In the genomic region with DNA sequence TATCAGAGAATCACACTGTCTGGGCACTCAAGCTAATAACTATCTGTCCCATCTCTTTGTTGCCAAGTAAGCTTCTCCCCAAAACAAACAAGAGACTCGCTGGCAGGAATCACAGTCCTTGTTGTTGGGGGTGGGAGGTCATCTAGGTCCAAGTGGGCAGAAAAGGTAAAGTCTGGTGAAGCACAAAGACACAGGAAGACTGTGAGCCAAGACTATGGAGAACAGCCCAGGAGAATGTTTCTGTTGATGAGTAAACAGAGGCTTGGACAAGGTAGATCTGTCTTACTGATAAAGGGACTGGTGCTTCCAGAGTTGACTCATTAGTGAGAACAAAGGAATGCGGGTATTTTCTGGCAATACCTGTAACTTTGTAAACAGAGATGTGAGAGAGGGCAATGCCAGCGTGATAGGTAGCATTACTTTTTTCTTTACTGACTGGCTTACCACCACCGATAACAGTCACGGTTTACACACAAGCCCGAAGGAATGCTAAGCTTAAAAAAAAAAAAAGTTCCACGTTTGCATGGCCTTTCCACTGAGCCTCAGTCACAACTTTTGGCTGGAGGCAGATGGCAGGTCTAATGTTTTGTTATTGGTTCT, we compare ENCODE assay signal across 12 cellular contexts. TPM values are rescaled to one million over a fixed set of nuclear protein-coding genes. Genes with fewer than 3 reads are reported as not detected.
A peak's percentile ranks its signal among the peaks of the same experiment; 100 is the strongest.
DNase-seq lines count a peak whose midpoint lies in the region; ATAC-seq and TF ChIP-seq lines count a peak whose summit lies in the region.
"Had no signal": no experiment of that assay in that cellular context is flagged by ENCODE, and none has a peak within 500 bp of the region (broad histone marks: within the 10 kb centered on the region; RNA-seq: fewer than 3 reads in every experiment).

No MANE protein-coding gene starts in this region.

- TF ChIP-seq CTCF in AG04450 (IDR thresholded peaks at IDR 0.05; ENCODE audit: low read depth, low read length) (no peak), LNCaP clone FGC (IDR thresholded peaks at IDR 0.05; ENCODE audit: control insufficient read depth, extremely low read depth, insufficient read depth) (no peak), choroid plexus epithelial cell (conservative IDR thresholded peaks at IDR 0.05; ENCODE audit: low read depth, low read length) (no peak)

- WGBS in right cardiac atrium: 76% methylated on average over 7 of the region's 7 CpGs

- CTCF ChIA-PET in AG04450 (lab: Charles Lee): interaction anchor here (0.5 to 1.3 kb wide), 6 partner anchors 10 to 1346 kb away, joined by 3 to 6 read pairs (median 4); partner anchors contain the start of gene MMD

- POLR2A ChIA-PET in AG04450 (lab: Yijun Ruan, JAX): interaction anchor here (0.7 to 2.9 kb wide), 6 partner anchors 10 to 484 kb away, joined by 3 to 36 read pairs (median 12); partner anchors contain the start of gene MMD

- DNase-seq in AG04450 (ENCODE audit: low read depth, low spot score) (no peak), LNCaP clone FGC (ENCODE audit: low read depth) (peak; percentile 99), choroid plexus epithelial cell (ENCODE audit: low read depth) (peak; percentile 59), mucosa of gallbladder (ENCODE audit: low spot score) (peak; percentile 67), NCI-H187 (lab: John Stamatoyannopoulos, UW) (no peak), right cardiac atrium (no peak)
- DNase-seq: activated naive CD4-positive, alpha-beta T cell treated with Interleukin-2 at 50 U/mL for 16 hours; MM.1S had no signal

- H3K27me3 ChIP-seq in AG04450 (ENCODE audit: control insufficient read depth, insufficient read depth, low read length) (no peaks in the 10 kb centered on the region), right cardiac atrium (ENCODE audit: control insufficient read depth, insufficient read depth) (no peaks in the 10 kb centered on the region)
- H3K27me3 ChIP-seq: right atrium auricular region had no signal

- ATAC-seq in GM18867 (IDR thresholded peaks at IDR 0.05; ENCODE audit: unreplicated experiment) (no peak), HG03095 (IDR thresholded peaks at IDR 0.05; ENCODE audit: unreplicated experiment) (no peak), right cardiac atrium (no peak)
- ATAC-seq: WTC11 had no signal

- H3K4me3 ChIP-seq in AG04450 (ENCODE audit: low read depth, low read length) (no peak overlapping the region), LNCaP clone FGC (ENCODE audit: low read depth, low read length) (no peak overlapping the region), choroid plexus epithelial cell (ENCODE audit: low read depth, low read length) (no peak overlapping the region), right cardiac atrium (ENCODE audit: low read length) (no peak overlapping the region)
- H3K4me3 ChIP-seq: right atrium auricular region had no signal

- H3K4me1 ChIP-seq in right cardiac atrium (ENCODE audit: control insufficient read depth, insufficient read depth, low read length): no peaks in the 10 kb centered on the region

- no peaks in the 10 kb centered on the region for H3K9me3 ChIP-seq in AG04450 (ENCODE audit: control insufficient read depth, insufficient read depth, low read length)
- no peaks in the 10 kb centered on the region for H3K9me3 ChIP-seq in right cardiac atrium (ENCODE audit: control insufficient read depth, low read length)
- H3K9me3 ChIP-seq: right atrium auricular region had no signal

- intact Hi-C loops in right cardiac atrium (cut with DNase I): loop anchor here in 1 of 4 donors (10.0 kb wide), 1 partner anchor 82 kb away; the partner anchor contains the start of gene SMIM36

- H3K27ac ChIP-seq in AG04450 (ENCODE audit: low read depth, low read length) (peak overlapping the region; percentile 95), right cardiac atrium (ENCODE audit: low read length) (no peak overlapping the region)
- H3K27ac ChIP-seq: right atrium auricular region had no signal

RNA-seq across cellular contexts. Expression of gene MMD, which starts 11.5 kb away (rescaled TPM):
- polyA plus RNA-seq in AG04450 (2011; rRNA removed): 33.0 and 41.6 TPM in 2 replicates
- 26.4 and 30.0 TPM in 2 replicates for polyA minus RNA-seq in AG04450 (2011; rRNA and poly(A)+ RNA removed)
- total RNA-seq in mucosa of gallbladder: 16.8 TPM
- total RNA-seq in right cardiac atrium: 10 to 100 TPM; 10.3 to 19.0 (median 11.5) TPM
- 10.5 TPM for polyA plus RNA-seq in right cardiac atrium

Comparison
In these comparisons a context has a peak if more than half of its experiments do, and no peak if none do; other contexts are left out.
1. DNase-seq: peak in LNCaP clone FGC (single experiment), choroid plexus epithelial cell (single experiment) and mucosa of gallbladder (single experiment); none in AG04450 (single experiment), NCI-H187 (0 of 2) and right cardiac atrium (0 of 3).